22 cellular contexts compared by ENCODE assay signal in the genomic region with DNA sequence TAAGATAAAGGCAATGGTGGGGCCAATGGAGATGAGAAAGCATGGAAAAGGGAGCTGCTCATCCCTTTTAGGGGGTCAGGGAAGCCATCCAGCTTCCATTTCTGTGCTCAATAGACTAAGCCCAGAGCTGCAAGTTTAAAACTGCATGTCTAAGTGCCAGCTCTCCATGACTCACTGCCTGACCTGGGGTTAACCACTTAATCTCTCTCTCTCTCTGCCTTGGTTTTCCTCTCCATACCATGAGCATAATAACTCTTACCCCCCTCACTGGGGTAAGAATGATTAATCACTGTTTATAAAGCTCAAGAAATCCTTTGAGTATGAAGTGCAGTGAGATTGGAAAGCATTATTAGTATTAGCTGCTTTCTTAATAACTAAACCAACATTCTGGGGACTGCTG.
DNase-seq lines count a peak whose midpoint lies in the region; ATAC-seq, FAIRE-seq and TF ChIP-seq lines count a peak whose summit lies in the region.
"Had no signal": no experiment of that assay in that cellular context is flagged by ENCODE, and none has a peak within 500 bp of the region (broad histone marks: within the 10 kb centered on the region; RNA-seq: fewer than 3 reads in every experiment).

No MANE protein-coding gene starts in this region.

- FAIRE-seq in RCC 7860 (lab: Jason Lieb, UNC) = peak; percentile 94

- H3K27ac Mint-ChIP-seq in activated CD8-positive, alpha-beta T cell treated with anti-CD3 and anti-CD28 coated beads for 36 hours = no peak overlapping the region
- no peak overlapping the region for H3K27ac Mint-ChIP-seq in activated CD8-positive, alpha-beta memory T cell treated with anti-CD3 and anti-CD28 coated beads, Interleukin-2, amount 10 ng/mL, durations not matched to agents 7 days and 5 days
- H3K27ac Mint-ChIP-seq: activated naive CD4-positive, alpha-beta T cell treated with anti-CD3 and anti-CD28 coated beads for 36 hours; memory B cell; natural killer cell treated with Interleukin-12 subunit alpha and Interleukin-12 subunit beta and Interleukin-15 and Interleukin-18, amount 100 ng/mL, for 72 hours; stimulated activated naive CD8-positive, alpha-beta T cell treated with anti-CD3 and anti-CD28 coated beads, Interleukin-15, Interleukin-2, amounts not matched to agents 100 ng/mL and 50 ng/mL, for 24 hours; T-helper 2 cell treated with Interferon-gamma antibody and Interleukin-4, amounts not matched to agents 5 μg/mL and 100 μg/mL, for 36 hours had no signal

- no peaks in the 10 kb centered on the region for H3K27me3 Mint-ChIP-seq in activated CD8-positive, alpha-beta T cell treated with anti-CD3 and anti-CD28 coated beads for 36 hours
- H3K27me3 Mint-ChIP-seq in activated CD8-positive, alpha-beta memory T cell treated with anti-CD3 and anti-CD28 coated beads, Interleukin-2, amount 10 ng/mL, durations not matched to agents 7 days and 5 days = no peaks in the 10 kb centered on the region
- H3K27me3 Mint-ChIP-seq: CD8-positive, alpha-beta memory T cell; memory B cell; natural killer cell treated with Interleukin-12 subunit alpha and Interleukin-12 subunit beta and Interleukin-15 and Interleukin-18, amount 100 ng/mL, for 72 hours; stimulated activated naive CD8-positive, alpha-beta T cell treated with anti-CD3 and anti-CD28 coated beads, Interleukin-15, Interleukin-2, amounts not matched to agents 100 ng/mL and 50 ng/mL, for 24 hours had no signal

- intact Hi-C loops in activated CD8-positive, alpha-beta T cell treated with anti-CD3 and anti-CD28 coated beads for 36 hours (cut with micrococcal nuclease) = no loop called here

- no peaks in the 10 kb centered on the region for H3K4me1 Mint-ChIP-seq in activated CD8-positive, alpha-beta T cell treated with anti-CD3 and anti-CD28 coated beads for 36 hours (ENCODE audit: low read depth)
- no peaks in the 10 kb centered on the region for H3K4me1 Mint-ChIP-seq in activated CD8-positive, alpha-beta memory T cell treated with anti-CD3 and anti-CD28 coated beads, Interleukin-2, amount 10 ng/mL, durations not matched to agents 7 days and 5 days
- H3K4me1 Mint-ChIP-seq: CD8-positive, alpha-beta memory T cell; memory B cell had no signal

- POLR2A ChIA-PET in activated CD8-positive, alpha-beta T cell treated with anti-CD3 and anti-CD28 coated beads for 36 hours (lab: Charles Lee) = no interaction called here

- H3K36me3 Mint-ChIP-seq in activated CD8-positive, alpha-beta T cell treated with anti-CD3 and anti-CD28 coated beads for 36 hours (ENCODE audit: low read depth) = no peaks in the 10 kb centered on the region
- H3K36me3 Mint-ChIP-seq in activated CD8-positive, alpha-beta memory T cell treated with anti-CD3 and anti-CD28 coated beads, Interleukin-2, amount 10 ng/mL, durations not matched to agents 7 days and 5 days = no peaks in the 10 kb centered on the region
- H3K36me3 Mint-ChIP-seq: CD8-positive, alpha-beta memory T cell; memory B cell; natural killer cell treated with Interleukin-12 subunit alpha and Interleukin-12 subunit beta and Interleukin-15 and Interleukin-18, amount 100 ng/mL, for 72 hours had no signal

- no peak for TF ChIP-seq CTCF in choroid plexus epithelial cell (conservative IDR thresholded peaks at IDR 0.05; ENCODE audit: low read depth, low read length)
- TF ChIP-seq CTCF in activated CD8-positive, alpha-beta T cell treated with anti-CD3 and anti-CD28 coated beads for 36 hours (IDR thresholded peaks at IDR 0.05) = no peak

- H3K9me3 Mint-ChIP-seq in activated CD8-positive, alpha-beta T cell treated with anti-CD3 and anti-CD28 coated beads for 36 hours = peaks cover 5% of the 10 kb centered on the region
- H3K9me3 Mint-ChIP-seq in activated CD8-positive, alpha-beta memory T cell treated with anti-CD3 and anti-CD28 coated beads, Interleukin-2, amount 10 ng/mL, durations not matched to agents 7 days and 5 days (ENCODE audit: low read depth) = no peaks in the 10 kb centered on the region

- ATAC-seq in activated CD8-positive, alpha-beta T cell treated with anti-CD3 and anti-CD28 coated beads for 36 hours = no peak
- ATAC-seq in activated CD8-positive, alpha-beta memory T cell treated with anti-CD3 and anti-CD28 coated beads, Interleukin-2, amount 10 ng/mL, durations not matched to agents 7 days and 5 days = no peak
- ATAC-seq: natural killer cell treated with Interleukin-12 subunit alpha and Interleukin-12 subunit beta and Interleukin-15 and Interleukin-18, amount 100 ng/mL, for 72 hours; psoas muscle had no signal

- H3K4me3 ChIP-seq in choroid plexus epithelial cell (ENCODE audit: low read depth, low read length) = no peak overlapping the region
- H3K4me3 ChIP-seq: psoas muscle, vagina had no signal

- CTCF ChIA-PET in activated CD8-positive, alpha-beta T cell treated with anti-CD3 and anti-CD28 coated beads for 36 hours (lab: Charles Lee) = no interaction called here
- CTCF ChIA-PET in activated CD8-positive, alpha-beta memory T cell treated with anti-CD3 and anti-CD28 coated beads, Interleukin-2, amount 10 ng/mL, durations not matched to agents 7 days and 5 days (lab: Charles Lee) = no interaction called here

- H3K4me3 Mint-ChIP-seq in activated CD8-positive, alpha-beta T cell treated with anti-CD3 and anti-CD28 coated beads for 36 hours = no peak overlapping the region
- H3K4me3 Mint-ChIP-seq in activated CD8-positive, alpha-beta memory T cell treated with anti-CD3 and anti-CD28 coated beads, Interleukin-2, amount 10 ng/mL, durations not matched to agents 7 days and 5 days = no peak overlapping the region
- H3K4me3 Mint-ChIP-seq: activated naive CD4-positive, alpha-beta T cell treated with anti-CD3 and anti-CD28 coated beads for 36 hours; CD8-positive, alpha-beta memory T cell; memory B cell; natural killer cell treated with Interleukin-12 subunit alpha and Interleukin-12 subunit beta and Interleukin-15 and Interleukin-18, amount 100 ng/mL, for 72 hours; stimulated activated naive CD8-positive, alpha-beta T cell treated with anti-CD3 and anti-CD28 coated beads, Interleukin-15, Interleukin-2, amounts not matched to agents 100 ng/mL and 50 ng/mL, for 24 hours; T-helper 2 cell treated with Interferon-gamma antibody and Interleukin-4, amounts not matched to agents 5 μg/mL and 100 μg/mL, for 36 hours had no signal

- in situ Hi-C loops in Caki2 (cut with HindIII; ENCODE audit: low pct_unique_long_range_greater_than_20kb, low sequenced_read_pairs) = no loop called here

- DNase-seq in Caki2 (ENCODE audit: low read depth) = peak; percentile 77
- DNase-seq in RCC 7860 (ENCODE audit: low spot score) = peak; percentile 88
- DNase-seq in choroid plexus epithelial cell (ENCODE audit: low read depth) = peak; percentile 18
- peak; percentile 70 for DNase-seq in kidney glomerular epithelial cell (lab: John Stamatoyannopoulos, UW)
- no peak for DNase-seq in activated CD8-positive, alpha-beta T cell treated with anti-CD3 and anti-CD28 coated beads for 36 hours
- DNase-seq in activated CD8-positive, alpha-beta memory T cell treated with anti-CD3 and anti-CD28 coated beads, Interleukin-2, amount 10 ng/mL, durations not matched to agents 7 days and 5 days = no peak
- DNase-seq in germinal center (ENCODE audit: low spot score) = no peak
- DNase-seq in cortex of kidney (lab: John Stamatoyannopoulos, UW) = no peak
- DNase-seq: activated CD4-positive, alpha-beta T cell treated with anti-CD3 and anti-CD28 coated beads for 4 hours; activated naive CD4-positive, alpha-beta T cell treated with anti-CD3 and anti-CD28 coated beads for 36 hours; CD8-positive, alpha-beta memory T cell; foreskin melanocyte; NCI-H1417 treated with DMSO at 0.1 percent for 48 hours; NCI-H2171 treated with DMSO at 0.1 percent for 48 hours; NCI-H774; psoas muscle; Right ventricle myocardium superior had no signal

Comparison
In these comparisons a context has a peak if more than half of its experiments do, and no peak if none do; other contexts are left out.
1. DNase-seq: peak in Caki2 (single experiment), RCC 7860 (single experiment), choroid plexus epithelial cell (single experiment) and kidney glomerular epithelial cell (single experiment); none in activated CD8-positive, alpha-beta T cell treated with anti-CD3 and anti-CD28 coated beads for 36 hours (single experiment), activated CD8-positive, alpha-beta memory T cell treated with anti-CD3 and anti-CD28 coated beads, Interleukin-2, amount 10 ng/mL, durations not matched to agents 7 days and 5 days (single experiment), germinal center (single experiment) and cortex of kidney (single experiment).